Comparison of ENCODE assay signal across 8 cellular contexts in the genomic region with DNA sequence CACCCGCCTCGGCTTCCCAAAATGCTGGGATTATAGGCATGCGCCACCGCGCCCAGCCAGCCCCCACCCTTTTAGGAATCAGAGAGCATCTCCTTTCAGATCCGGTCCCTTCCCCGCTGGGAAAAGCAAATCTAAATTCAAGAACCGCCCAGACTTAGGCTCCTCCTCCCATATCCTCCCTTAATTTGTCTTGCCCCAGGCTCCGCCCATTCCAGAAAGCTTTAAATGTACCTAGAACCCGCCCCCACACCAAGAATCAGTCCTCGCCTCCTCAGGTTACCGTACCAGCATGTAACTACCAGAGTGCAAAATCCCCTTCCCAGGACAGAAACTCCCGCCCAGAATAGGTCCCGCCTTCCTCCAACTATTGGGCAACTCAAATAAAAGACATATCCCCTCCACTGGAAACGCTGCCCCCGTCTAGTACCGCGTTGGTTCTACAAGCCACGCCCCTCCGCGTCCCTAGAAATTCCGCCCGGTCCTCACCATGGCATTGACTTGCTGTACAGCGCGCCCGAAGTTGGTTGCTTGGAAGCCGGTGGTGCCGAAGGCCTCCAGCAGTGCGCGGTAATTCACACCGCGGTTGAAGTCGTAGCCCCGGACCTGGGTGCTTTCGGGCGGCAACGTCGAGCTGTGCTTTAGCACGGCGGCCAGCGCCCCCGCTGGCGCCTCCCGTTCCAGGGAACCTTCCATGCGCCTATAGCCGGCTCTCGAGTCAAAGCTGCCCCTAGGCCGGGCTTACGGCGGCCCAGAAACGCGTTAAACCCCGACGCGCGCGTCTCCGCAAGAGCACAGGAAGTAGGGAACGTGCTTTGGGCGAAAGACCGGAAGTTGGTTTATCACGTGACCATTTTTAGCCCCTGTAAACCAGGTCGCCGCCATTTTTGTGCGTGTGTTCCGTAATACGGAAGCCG. TPM values are rescaled to one million over a fixed set of nuclear protein-coding genes. Genes with fewer than 3 reads are reported as not detected.
DNase-seq lines count a peak whose midpoint lies in the region; ATAC-seq and TF ChIP-seq lines count a peak whose summit lies in the region.

A gene (minus strand): TSS at position 807 of the 914 bp plus-strand sequence. CDS start 114 bp downstream, at position 693.

- intact Hi-C loops in left ventricle myocardium superior (cut with micrococcal nuclease) (no loop called here), prostate gland (cut with DNase I) (no loop called here)

- peak within 1 kb of the TSS; percentile 90 to 95 for H3K27ac ChIP-seq in prostate gland
- H3K27ac ChIP-seq in urinary bladder (ENCODE audit: low read depth) = peak within 1 kb of the TSS; percentile 65

- peak within 1 kb of the TSS; percentile 98 for H3K4me3 Mint-ChIP-seq in T-helper 17 cell

- H3K4me3 ChIP-seq in prostate gland (peak within 1 kb of the TSS; percentile 81 to 99), urinary bladder (ENCODE audit: low read depth, low read length) (peak within 1 kb of the TSS; percentile 80)

- no peaks in the 10 kb centered on the region for H3K9me3 ChIP-seq in T-helper 17 cell (ENCODE audit: control insufficient read depth, low read length, poor library complexity, severe bottlenecking)
- no peaks in the 10 kb centered on the region for H3K9me3 ChIP-seq in prostate gland

- in situ Hi-C loops in GM13976 (cut with MboI; ENCODE audit: low sequenced_read_pairs, unreplicated experiment) = no loop called here

- TF ChIP-seq CTCF in GM13976 (IDR thresholded peaks at IDR 0.05; ENCODE audit: borderline replicate concordance, control extremely low read depth, extremely low read depth, insufficient read depth, missing control alignments) (no peak), prostate gland (IDR thresholded peaks at IDR 0.05) (peak in 1 of 4 experiments; percentile 18)

- DNase-seq in GM13976 (ENCODE audit: low spot score) (peak; percentile 95), NCI-H1694 treated with DMSO at 0.1 percent for 48 hours (lab: John Stamatoyannopoulos, UW) (peak; percentile 92), T-helper 17 cell (peak; percentile 72 to 82 (median 76)), amygdala (lab: John Stamatoyannopoulos, UW) (peak in 55 of 56 donors; percentile 32 to 93 (median 81)), left ventricle myocardium superior (peak; percentile 92), prostate gland (ENCODE audit: low spot score) (peak; percentile 95)

- no peaks in the 10 kb centered on the region for H3K27me3 Mint-ChIP-seq in T-helper 17 cell

- no peaks in the 10 kb centered on the region for H3K4me1 ChIP-seq in prostate gland (replicated peaks)
- H3K4me1 ChIP-seq in urinary bladder (ENCODE audit: insufficient read depth) = no peaks in the 10 kb centered on the region

- H3K36me3 Mint-ChIP-seq in T-helper 17 cell (ENCODE audit: low read depth) = peaks cover 5% of the 10 kb centered on the region

- peaks cover 15% of the 10 kb centered on the region for H3K4me1 Mint-ChIP-seq in T-helper 17 cell

- peak; percentile 66 for TF ChIP-seq POLR2A in prostate gland (IDR thresholded peaks at IDR 0.05)

- peak within 1 kb of the TSS; percentile 99 for H3K27ac Mint-ChIP-seq in T-helper 17 cell

- under 1% methylated on average over 32 of the region's 68 CpGs for WGBS in prostate gland
- under 1% methylated on average over 68 of the region's 68 CpGs for WGBS in urinary bladder

- peak; percentile 54 for ATAC-seq in HG02884 (IDR thresholded peaks at IDR 0.05; ENCODE audit: unreplicated experiment)
- ATAC-seq in T-helper 17 cell = peak; percentile 83
- peak; percentile 92 for ATAC-seq in left ventricle myocardium superior

- no peaks in the 10 kb centered on the region for H3K27me3 ChIP-seq in prostate gland (replicated peaks; ENCODE audit: insufficient read depth)

- peaks cover 3 to 7% of the 10 kb centered on the region in 2 donors for H3K36me3 ChIP-seq in prostate gland
- no peaks in the 10 kb centered on the region for H3K36me3 ChIP-seq in urinary bladder (ENCODE audit: insufficient read depth)

RNA-seq across cellular contexts. Expression of the gene that starts here (rescaled TPM):
- total RNA-seq in T-helper 17 cell = 100 to 1,000 TPM; 126 to 147 TPM
- total RNA-seq in left ventricle myocardium superior = 60.2 TPM
- 100 to 1,000 TPM; 140 to 178 TPM for total RNA-seq in prostate gland
- total RNA-seq in urinary bladder = 29.9 TPM
- 99.0 TPM for polyA plus RNA-seq in urinary bladder

Comparison
In these comparisons a context has a peak if more than half of its experiments do, and no peak if none do; other contexts are left out.
1. Peak in every context shown above with its lines: DNase-seq, ATAC-seq, H3K4me3 ChIP-seq and H3K27ac ChIP-seq.